Comparison of ENCODE assay signal across 12 cellular contexts in genomic region chr17:76566988-76567431, GRCh38. TPM values are rescaled to one million over a fixed set of nuclear protein-coding genes. Genes with fewer than 3 reads are reported as not detected.
DNase-seq lines count a peak whose midpoint lies in the region; ATAC-seq and TF ChIP-seq lines count a peak whose summit lies in the region.
"Had no signal": no experiment of that assay in that cellular context is flagged by ENCODE, and none has a peak within 500 bp of the region (broad histone marks: within the 10 kb centered on the region; RNA-seq: fewer than 3 reads in every experiment).

No MANE protein-coding gene starts in this region.

- no peak for DNase-seq in CD4-positive, alpha-beta memory T cell
- DNase-seq in osteoblast (ENCODE audit: insufficient read length, low spot score, missing footprints) (peak; percentile 53), NCI-H2081 (lab: John Stamatoyannopoulos, UW) (no peak), psoas muscle (no peak)
- DNase-seq: activated CD4-positive, CD25-positive, alpha-beta regulatory T cell treated with anti-CD3 and anti-CD28 coated beads, Interleukin-2, amount 50 U/mL, for 72 hours; effector memory CD4-positive, alpha-beta T cell; immature natural killer cell; retina had no signal

- H3K36me3 ChIP-seq in CD4-positive, alpha-beta memory T cell (ENCODE audit: insufficient read depth, low read length): peaks cover 22% of the 10 kb centered on the region
- H3K36me3 ChIP-seq in osteoblast (ENCODE audit: insufficient read depth, low read length) (peaks cover 22% of the 10 kb centered on the region), psoas muscle (ENCODE audit: insufficient read depth in 1 of 2, low read depth in 1 of 2) (peaks cover 0 to 43% of the 10 kb centered on the region in 2 donors)

- H3K27ac ChIP-seq in CD4-positive, alpha-beta memory T cell (ENCODE audit: low read depth, low read length): no peak overlapping the region
- H3K27ac ChIP-seq in osteoblast (ENCODE audit: low read depth, low read length) (no peak overlapping the region), psoas muscle (no peak overlapping the region)

- peaks cover 11% of the 10 kb centered on the region for H3K4me1 ChIP-seq in CD4-positive, alpha-beta memory T cell (ENCODE audit: insufficient read depth, low read length)
- H3K4me1 ChIP-seq in osteoblast (ENCODE audit: insufficient read depth, low read length) (peaks cover 15% of the 10 kb centered on the region), psoas muscle (peaks cover 43% of the 10 kb centered on the region)

- H3K4me3 Mint-ChIP-seq in CD4-positive, alpha-beta memory T cell: peak overlapping the region in 1 of 8 donors; percentile 8
- no peak overlapping the region for H3K4me3 Mint-ChIP-seq in activated T-helper 17 cell treated with anti-CD3 and anti-CD28 coated beads, Interleukin-2, amount 50 U/mL, for 72 hours
- H3K4me3 Mint-ChIP-seq: stimulated activated memory B cell treated with anti-CD40 and anti-IgM and Interleukin-4, amounts not matched to agents 10 μg/mL and 1 μg/mL and 100 μg/mL, for 72 hours had no signal

- peak overlapping the region in 6 of 7 donors; percentile 19 to 75 (median 62) for H3K27ac Mint-ChIP-seq in CD4-positive, alpha-beta memory T cell
- peak overlapping the region; percentile 19 for H3K27ac Mint-ChIP-seq in activated T-helper 17 cell treated with anti-CD3 and anti-CD28 coated beads, Interleukin-2, amount 50 U/mL, for 72 hours

- H3K27me3 Mint-ChIP-seq in CD4-positive, alpha-beta memory T cell: no peaks in the 10 kb centered on the region
- H3K27me3 Mint-ChIP-seq in activated T-helper 17 cell treated with anti-CD3 and anti-CD28 coated beads, Interleukin-2, amount 50 U/mL, for 72 hours: no peaks in the 10 kb centered on the region

- no peak overlapping the region for H3K4me3 ChIP-seq in CD4-positive, alpha-beta memory T cell (ENCODE audit: low read length in 2 of 2)
- no peak overlapping the region for H3K4me3 ChIP-seq in osteoblast (ENCODE audit: insufficient read depth, low read length)
- no peak overlapping the region for H3K4me3 ChIP-seq in psoas muscle

- H2AFZ ChIP-seq in osteoblast (ENCODE audit: low read length): no peak overlapping the region

- in situ Hi-C loops in GM18951 (cut with MboI; ENCODE audit: low sequenced_read_pairs, unreplicated experiment): no loop called here

- peaks cover 28 to 53% (median 36%) of the 10 kb centered on the region in 4 donors for H3K4me1 Mint-ChIP-seq in CD4-positive, alpha-beta memory T cell
- H3K4me1 Mint-ChIP-seq in activated T-helper 17 cell treated with anti-CD3 and anti-CD28 coated beads, Interleukin-2, amount 50 U/mL, for 72 hours: peaks cover 26% of the 10 kb centered on the region

- POLR2A ChIA-PET in CD4-positive, alpha-beta memory T cell (lab: Charles Lee; ENCODE audit: partially characterized antibody): interaction anchor here (0.7 to 3.2 kb wide), 5 partner anchors 10 to 1520 kb away, joined by 3 to 23 read pairs (median 5); partner anchors contain the start of genes ATP5PD and ST6GALNAC2

- TF ChIP-seq POLR2A in GM18951 (IDR thresholded peaks at IDR 0.05; ENCODE audit: extremely low read depth, insufficient read depth, insufficient read length): peak; percentile 25

- no peaks in the 10 kb centered on the region for H3K9me3 ChIP-seq in CD4-positive, alpha-beta memory T cell (ENCODE audit: control insufficient read depth in 1 of 2, low read length in 2 of 2)
- peaks cover 4% of the 10 kb centered on the region for H3K9me3 ChIP-seq in osteoblast (ENCODE audit: low read depth, low read length)
- H3K9me3 ChIP-seq in psoas muscle: no peaks in the 10 kb centered on the region

- H3K27me3 ChIP-seq in CD4-positive, alpha-beta memory T cell (ENCODE audit: insufficient read depth, low read length): no peaks in the 10 kb centered on the region
- no peaks in the 10 kb centered on the region for H3K27me3 ChIP-seq in osteoblast (ENCODE audit: insufficient read depth, low read length)
- H3K27me3 ChIP-seq in psoas muscle (ENCODE audit: insufficient read depth in 3 of 3, low read length in 2 of 3): no peaks in the 10 kb centered on the region

- TF ChIP-seq CTCF in osteoblast (IDR thresholded peaks at IDR 0.05; ENCODE audit: extremely low read depth, low read depth, low read length): no peak
- no peak for TF ChIP-seq CTCF in psoas muscle (IDR thresholded peaks at IDR 0.05)

- H3K9me3 Mint-ChIP-seq in CD4-positive, alpha-beta memory T cell: no peaks in the 10 kb centered on the region
- no peaks in the 10 kb centered on the region for H3K9me3 Mint-ChIP-seq in activated T-helper 17 cell treated with anti-CD3 and anti-CD28 coated beads, Interleukin-2, amount 50 U/mL, for 72 hours
- H3K9me3 Mint-ChIP-seq: immature natural killer cell; stimulated activated memory B cell treated with anti-CD40 and anti-IgM and Interleukin-4, amounts not matched to agents 10 μg/mL and 1 μg/mL and 100 μg/mL, for 72 hours had no signal

- ATAC-seq in activated T-helper 17 cell treated with anti-CD3 and anti-CD28 coated beads, Interleukin-2, amount 50 U/mL, for 72 hours (replicated peaks): no peak
- ATAC-seq in HG03565 (IDR thresholded peaks at IDR 0.05; ENCODE audit: unreplicated experiment) (no peak), psoas muscle (no peak)

- no peak overlapping the region for H3K4me2 ChIP-seq in osteoblast (ENCODE audit: insufficient read depth, low read length)

- peaks cover 29 to 39% of the 10 kb centered on the region in 2 donors for H3K36me3 Mint-ChIP-seq in CD4-positive, alpha-beta memory T cell
- peaks cover 50% of the 10 kb centered on the region for H3K36me3 Mint-ChIP-seq in activated T-helper 17 cell treated with anti-CD3 and anti-CD28 coated beads, Interleukin-2, amount 50 U/mL, for 72 hours (ENCODE audit: low read depth)

- H3K79me2 ChIP-seq in osteoblast (ENCODE audit: insufficient read depth, low read length): peaks cover 7% of the 10 kb centered on the region

- peaks cover 29% of the 10 kb centered on the region for H4K20me1 ChIP-seq in osteoblast (ENCODE audit: insufficient read depth, low read length)

- intact Hi-C loops in CD4-positive, alpha-beta memory T cell (cut with micrococcal nuclease): no loop called here
- intact Hi-C loops in psoas muscle (cut with DNase I): no loop called here

- CTCF ChIA-PET in CD4-positive, alpha-beta memory T cell (lab: Charles Lee; ENCODE audit: partially characterized antibody): interaction anchor here (0.6 to 3.0 kb wide), 9 partner anchors 9 to 115 kb away, joined by 3 to 13 read pairs (median 7); partner anchors contain the start of gene ST6GALNAC2

- WGBS in psoas muscle, 3 donors: 49 to 73% (median 60%) methylated on average over 5 of the region's 5 CpGs

RNA-seq across cellular contexts. Expression of gene ST6GALNAC2, which starts 18.6 kb away (rescaled TPM):
- total RNA-seq in CD4-positive, alpha-beta memory T cell: 1 to 10 TPM; 3.3 to 3.6 TPM
- 1 to 10 TPM in 1 of 2 donors, under 1 TPM in 1; 0.95 to 2.4 TPM for polyA plus RNA-seq in CD4-positive, alpha-beta memory T cell
- total RNA-seq in activated T-helper 17 cell treated with anti-CD3 and anti-CD28 coated beads, Interleukin-2, amount 50 U/mL, for 72 hours: under 1 TPM in 1 of 2 donors, not detected in 1; 0.29 TPM
- 0.36 and 0.59 TPM in 2 replicates for total RNA-seq in osteoblast
- 10 to 100 TPM in 3 of 4 donors, 1 to 10 TPM in 1; 8.1 to 17.8 (median 13.0) TPM for total RNA-seq in psoas muscle
- 1 to 10 TPM; 1.2 to 8.7 (median 7.6) TPM for polyA plus RNA-seq in psoas muscle

RNA-seq across cellular contexts. Expression of gene PRCD, which starts 27.2 kb away (rescaled TPM):
- not detected for total RNA-seq in CD4-positive, alpha-beta memory T cell
- polyA plus RNA-seq in CD4-positive, alpha-beta memory T cell: not detected
- total RNA-seq in activated T-helper 17 cell treated with anti-CD3 and anti-CD28 coated beads, Interleukin-2, amount 50 U/mL, for 72 hours: not detected
- total RNA-seq in osteoblast (4.0 and 5.3 TPM in 2 replicates), psoas muscle (1 to 10 TPM in 2 of 4 donors, under 1 TPM in 2; 0.18 to 1.7 (median 1.0) TPM)
- 1 to 10 TPM; 1.2 to 1.6 (median 1.3) TPM for polyA plus RNA-seq in psoas muscle

RNA-seq across cellular contexts. Expression of gene CYGB, which starts 29.5 kb away (rescaled TPM):
- total RNA-seq in CD4-positive, alpha-beta memory T cell: not detected
- not detected for polyA plus RNA-seq in CD4-positive, alpha-beta memory T cell
- not detected for total RNA-seq in activated T-helper 17 cell treated with anti-CD3 and anti-CD28 coated beads, Interleukin-2, amount 50 U/mL, for 72 hours
- total RNA-seq in osteoblast (39.1 and 74.0 TPM in 2 replicates), psoas muscle (10 to 100 TPM in 3 of 4 donors, 1 to 10 TPM in 1; 9.5 to 14.6 (median 11.9) TPM)
- polyA plus RNA-seq in psoas muscle: 10 to 100 TPM in 1 of 3 donors, 1 to 10 TPM in 2; 6.4 to 12.6 (median 8.1) TPM

Comparison
In these comparisons a context has a peak if more than half of its experiments do, and no peak if none do; other contexts are left out.
1. RNA of gene CYGB, which starts 29.5 kb away (total RNA-seq): 39.1 to 74.0 TPM in osteoblast and 9.5 to 14.6 TPM in psoas muscle; not detected in CD4-positive, alpha-beta memory T cell and not detected in activated T-helper 17 cell treated with anti-CD3 and anti-CD28 coated beads, Interleukin-2, amount 50 U/mL, for 72 hours; every median in the first group is over 4 times any median in the second.